In genomic region chr16:69132424-69133252, GRCh38 we compare ENCODE assay signal across 1 cellular context.
TF ChIP-seq lines count a peak whose summit lies in the region.

CHTF8 (minus strand) TSS chr16:69132588; CDS start chr16:69121458, 11,130 bp downstream.
UTP4 (plus strand) TSS chr16:69132649; CDS start chr16:69133460, 811 bp downstream.

TF ChIP-seq in GM12878, 131 proteins besides CTCF, POLR2A, EP300 and RAD21 (continued from another document):
- TF ChIP-seq, protein P1, sequence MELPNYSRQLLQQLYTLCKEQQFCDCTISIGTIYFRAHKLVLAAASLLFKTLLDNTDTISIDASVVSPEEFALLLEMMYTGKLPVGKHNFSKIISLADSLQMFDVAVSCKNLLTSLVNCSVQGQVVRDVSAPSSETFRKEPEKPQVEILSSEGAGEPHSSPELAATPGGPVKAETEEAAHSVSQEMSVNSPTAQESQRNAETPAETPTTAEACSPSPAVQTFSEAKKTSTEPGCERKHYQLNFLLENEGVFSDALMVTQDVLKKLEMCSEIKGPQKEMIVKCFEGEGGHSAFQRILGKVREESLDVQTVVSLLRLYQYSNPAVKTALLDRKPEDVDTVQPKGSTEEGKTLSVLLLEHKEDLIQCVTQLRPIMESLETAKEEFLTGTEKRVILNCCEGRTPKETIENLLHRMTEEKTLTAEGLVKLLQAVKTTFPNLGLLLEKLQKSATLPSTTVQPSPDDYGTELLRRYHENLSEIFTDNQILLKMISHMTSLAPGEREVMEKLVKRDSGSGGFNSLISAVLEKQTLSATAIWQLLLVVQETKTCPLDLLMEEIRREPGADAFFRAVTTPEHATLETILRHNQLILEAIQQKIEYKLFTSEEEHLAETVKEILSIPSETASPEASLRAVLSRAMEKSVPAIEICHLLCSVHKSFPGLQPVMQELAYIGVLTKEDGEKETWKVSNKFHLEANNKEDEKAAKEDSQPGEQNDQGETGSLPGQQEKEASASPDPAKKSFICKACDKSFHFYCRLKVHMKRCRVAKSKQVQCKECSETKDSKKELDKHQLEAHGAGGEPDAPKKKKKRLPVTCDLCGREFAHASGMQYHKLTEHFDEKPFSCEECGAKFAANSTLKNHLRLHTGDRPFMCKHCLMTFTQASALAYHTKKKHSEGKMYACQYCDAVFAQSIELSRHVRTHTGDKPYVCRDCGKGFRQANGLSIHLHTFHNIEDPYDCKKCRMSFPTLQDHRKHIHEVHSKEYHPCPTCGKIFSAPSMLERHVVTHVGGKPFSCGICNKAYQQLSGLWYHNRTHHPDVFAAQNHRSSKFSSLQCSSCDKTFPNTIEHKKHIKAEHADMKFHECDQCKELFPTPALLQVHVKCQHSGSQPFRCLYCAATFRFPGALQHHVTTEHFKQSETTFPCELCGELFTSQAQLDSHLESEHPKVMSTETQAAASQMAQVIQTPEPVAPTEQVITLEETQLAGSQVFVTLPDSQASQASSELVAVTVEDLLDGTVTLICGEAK (IDR thresholded peaks at IDR 0.05; ENCODE audit: borderline replicate concordance) = peak; percentile 78
- TF ChIP-seq ETV6 (conservative IDR thresholded peaks at IDR 0.05 in 1 of 2, IDR thresholded peaks at IDR 0.05 in 1 of 2; ENCODE audit: borderline replicate concordance in 1 of 2, low read depth in 1 of 2) (no peak; a peak in 1 of 4 replicates), FOXM1 (IDR thresholded peaks at IDR 0.05; ENCODE audit: low read depth, low read length) (no peak), IKZF2 (IDR thresholded peaks at IDR 0.05) (no peak), YBX1 (IDR thresholded peaks at IDR 0.05) (no peak), IRF4 (IDR thresholded peaks at IDR 0.05; ENCODE audit: low read depth, low read length) (no peak), IKZF1 (conservative IDR thresholded peaks at IDR 0.05) (peak; percentile 81)
- TF ChIP-seq, protein P2, sequence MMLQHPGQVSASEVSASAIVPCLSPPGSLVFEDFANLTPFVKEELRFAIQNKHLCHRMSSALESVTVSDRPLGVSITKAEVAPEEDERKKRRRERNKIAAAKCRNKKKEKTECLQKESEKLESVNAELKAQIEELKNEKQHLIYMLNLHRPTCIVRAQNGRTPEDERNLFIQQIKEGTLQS (IDR thresholded peaks at IDR 0.05; ENCODE audit: borderline replicate concordance, extremely low read depth, low read depth, low read length) = no peak
